In genomic region chr6:150410906-150411305, GRCh38 we compare ENCODE assay signal across 31 cellular contexts. TPM values are rescaled to one million over a fixed set of nuclear protein-coding genes. Genes with fewer than 3 reads are reported as not detected.
DNase-seq lines count a peak whose midpoint lies in the region; ATAC-seq, FAIRE-seq and TF ChIP-seq lines count a peak whose summit lies in the region.
"Had no signal": no experiment of that assay in that cellular context is flagged by ENCODE, and none has a peak within 500 bp of the region (broad histone marks: within the 10 kb centered on the region; RNA-seq: fewer than 3 reads in every experiment).

No MANE protein-coding gene starts in this region.

- ATAC-seq in left lung, result peak; percentile 62
- ATAC-seq in naive thymus-derived CD8-positive, alpha-beta T cell, result no peak
- no peak for ATAC-seq in activated CD8-positive, alpha-beta T cell treated with anti-CD3 and anti-CD28 coated beads for 36 hours
- ATAC-seq: activated T-helper 17 cell treated with anti-CD3 and anti-CD28 coated beads, Interleukin-2, amount 50 U/mL, for 72 hours; left ventricle myocardium superior; stimulated activated naive CD8-positive, alpha-beta T cell treated with anti-CD3 and anti-CD28 coated beads, Interleukin-15, Interleukin-2, amounts not matched to agents 100 U/mL and 50 U/mL, for 24 hours had no signal

- H3K27me3 Mint-ChIP-seq in astrocyte (ENCODE audit: low read depth, unreplicated experiment), result peaks cover 11% of the 10 kb centered on the region
- H3K27me3 Mint-ChIP-seq in naive thymus-derived CD8-positive, alpha-beta T cell, result peaks cover 28 to 60% (median 46%) of the 10 kb centered on the region in 5 donors
- H3K27me3 Mint-ChIP-seq in activated CD8-positive, alpha-beta T cell treated with anti-CD3 and anti-CD28 coated beads for 36 hours, result peaks cover 42% of the 10 kb centered on the region
- H3K27me3 Mint-ChIP-seq in T-helper 2 cell treated with Interferon-gamma antibody and Interleukin-4, amounts not matched to agents 5 μg/mL and 100 μg/mL, for 36 hours (ENCODE audit: low read depth), result peaks cover 69% of the 10 kb centered on the region

- CTCF ChIA-PET in activated CD8-positive, alpha-beta T cell treated with anti-CD3 and anti-CD28 coated beads for 36 hours (lab: Charles Lee), result interaction anchor here (1.0 to 4.6 kb wide), 4 partner anchors 9 to 404 kb away, joined by 3 to 27 read pairs (median 4); no protein-coding TSS in a partner anchor

- H3K4me2 ChIP-seq in astrocyte (ENCODE audit: low read length), result peak overlapping the region; percentile 35

- TF ChIP-seq CTCF in astrocyte (IDR thresholded peaks at IDR 0.05; ENCODE audit: insufficient read depth, low read depth, low read length) (no peak), left lung (IDR thresholded peaks at IDR 0.05) (no peak)
- no peak for TF ChIP-seq CTCF in activated CD8-positive, alpha-beta T cell treated with anti-CD3 and anti-CD28 coated beads for 36 hours (IDR thresholded peaks at IDR 0.05)

- H3K79me2 ChIP-seq in astrocyte (ENCODE audit: insufficient read depth, low read length), result no peaks in the 10 kb centered on the region
- H3K79me2 ChIP-seq: parathyroid adenoma had no signal

- H3K4me1 ChIP-seq in astrocyte (ENCODE audit: insufficient read depth, low read length) (peaks cover 26% of the 10 kb centered on the region), left lung (peaks cover 15 to 17% of the 10 kb centered on the region in 2 donors)

- H3K36me3 ChIP-seq in astrocyte (ENCODE audit: insufficient read depth, low read length) (no peaks in the 10 kb centered on the region), left lung (no peaks in the 10 kb centered on the region)
- H3K36me3 ChIP-seq: BLaER1 treated with 17β-estradiol and CSF1 and Interleukin-3, amounts not matched to agents 10 nM and 100 nM; right atrium auricular region; thoracic aorta had no signal

- H3K36me3 Mint-ChIP-seq in astrocyte (ENCODE audit: low read depth, unreplicated experiment), result no peaks in the 10 kb centered on the region
- H3K36me3 Mint-ChIP-seq in naive thymus-derived CD8-positive, alpha-beta T cell, result no peaks in the 10 kb centered on the region
- H3K36me3 Mint-ChIP-seq in activated CD8-positive, alpha-beta T cell treated with anti-CD3 and anti-CD28 coated beads for 36 hours (ENCODE audit: low read depth), result peaks cover 2% of the 10 kb centered on the region
- H3K36me3 Mint-ChIP-seq in T-helper 2 cell treated with Interferon-gamma antibody and Interleukin-4, amounts not matched to agents 5 μg/mL and 100 μg/mL, for 36 hours (ENCODE audit: low read depth), result no peaks in the 10 kb centered on the region
- H3K36me3 Mint-ChIP-seq: activated naive CD8-positive, alpha-beta T cell treated with anti-CD3 and anti-CD28 coated beads for 36 hours had no signal

- H4K20me1 ChIP-seq in astrocyte (ENCODE audit: insufficient read depth, low read length), result no peaks in the 10 kb centered on the region
- H4K20me1 ChIP-seq: BLaER1 treated with 17β-estradiol and CSF1 and Interleukin-3, amounts not matched to agents 10 nM and 100 nM had no signal

- H3K4me3 Mint-ChIP-seq in astrocyte (ENCODE audit: unreplicated experiment), result no peak overlapping the region
- H3K4me3 Mint-ChIP-seq in naive thymus-derived CD8-positive, alpha-beta T cell, result no peak overlapping the region
- no peak overlapping the region for H3K4me3 Mint-ChIP-seq in activated CD8-positive, alpha-beta T cell treated with anti-CD3 and anti-CD28 coated beads for 36 hours
- H3K4me3 Mint-ChIP-seq in T-helper 2 cell treated with Interferon-gamma antibody and Interleukin-4, amounts not matched to agents 5 μg/mL and 100 μg/mL, for 36 hours, result no peak overlapping the region
- H3K4me3 Mint-ChIP-seq: activated naive CD8-positive, alpha-beta T cell treated with anti-CD3 and anti-CD28 coated beads for 36 hours; activated T-helper 17 cell treated with anti-CD3 and anti-CD28 coated beads, Interleukin-2, amount 50 U/mL, for 72 hours; HFFc6; nephron progenitor cell had no signal

- H2AFZ ChIP-seq in astrocyte (ENCODE audit: low read depth, low read length), result no peak overlapping the region
- H2AFZ ChIP-seq: parathyroid adenoma had no signal

- H3K9ac ChIP-seq in astrocyte (ENCODE audit: low read length), result no peak overlapping the region
- H3K9ac ChIP-seq: BLaER1 treated with 17β-estradiol and CSF1 and Interleukin-3, amounts not matched to agents 10 nM and 100 nM; parathyroid adenoma had no signal

- peaks cover 32% of the 10 kb centered on the region for H3K4me1 Mint-ChIP-seq in astrocyte (ENCODE audit: low read depth, unreplicated experiment)
- peaks cover 0 to 4% (median 0%) of the 10 kb centered on the region in 4 donors for H3K4me1 Mint-ChIP-seq in naive thymus-derived CD8-positive, alpha-beta T cell
- H3K4me1 Mint-ChIP-seq in activated CD8-positive, alpha-beta T cell treated with anti-CD3 and anti-CD28 coated beads for 36 hours (ENCODE audit: low read depth), result peaks cover 3% of the 10 kb centered on the region
- peaks cover 3% of the 10 kb centered on the region for H3K4me1 Mint-ChIP-seq in T-helper 2 cell treated with Interferon-gamma antibody and Interleukin-4, amounts not matched to agents 5 μg/mL and 100 μg/mL, for 36 hours (ENCODE audit: low read depth)
- H3K4me1 Mint-ChIP-seq: activated naive CD8-positive, alpha-beta T cell treated with anti-CD3 and anti-CD28 coated beads for 36 hours had no signal

- no peaks in the 10 kb centered on the region for H3K27me3 ChIP-seq in astrocyte (ENCODE audit: insufficient read depth, low read length)
- no peaks in the 10 kb centered on the region for H3K27me3 ChIP-seq in left lung
- H3K27me3 ChIP-seq: BLaER1 treated with 17β-estradiol and CSF1 and Interleukin-3, amounts not matched to agents 10 nM and 100 nM; right atrium auricular region had no signal

- peak overlapping the region; percentile 75 for H3K27ac Mint-ChIP-seq in astrocyte (ENCODE audit: unreplicated experiment)
- H3K27ac Mint-ChIP-seq in naive thymus-derived CD8-positive, alpha-beta T cell, result no peak overlapping the region
- no peak overlapping the region for H3K27ac Mint-ChIP-seq in activated CD8-positive, alpha-beta T cell treated with anti-CD3 and anti-CD28 coated beads for 36 hours
- H3K27ac Mint-ChIP-seq in T-helper 2 cell treated with Interferon-gamma antibody and Interleukin-4, amounts not matched to agents 5 μg/mL and 100 μg/mL, for 36 hours, result no peak overlapping the region
- H3K27ac Mint-ChIP-seq: activated naive CD8-positive, alpha-beta T cell treated with anti-CD3 and anti-CD28 coated beads for 36 hours; activated T-helper 17 cell treated with anti-CD3 and anti-CD28 coated beads, Interleukin-2, amount 50 U/mL, for 72 hours; HFFc6; nephron progenitor cell had no signal

- H3K9me3 ChIP-seq in astrocyte (ENCODE audit: insufficient read depth, low read depth, low read length) (no peaks in the 10 kb centered on the region), left lung (no peaks in the 10 kb centered on the region)
- H3K9me3 ChIP-seq: right atrium auricular region, thoracic aorta had no signal

- H3K4me3 ChIP-seq in astrocyte (ENCODE audit: insufficient read depth, low read depth, low read length) (no peak overlapping the region), left lung (no peak overlapping the region)
- H3K4me3 ChIP-seq: BLaER1 treated with 17β-estradiol and CSF1 and Interleukin-3, amounts not matched to agents 10 nM and 100 nM; right atrium auricular region; thoracic aorta had no signal

- no peak for FAIRE-seq in astrocyte (lab: Jason Lieb, UNC)
- FAIRE-seq: G401.6 had no signal

- peaks cover 2% of the 10 kb centered on the region for H3K9me3 Mint-ChIP-seq in astrocyte (ENCODE audit: unreplicated experiment)
- H3K9me3 Mint-ChIP-seq in naive thymus-derived CD8-positive, alpha-beta T cell, result peaks cover 0 to 6% (median 2%) of the 10 kb centered on the region in 9 donors
- peaks cover 3% of the 10 kb centered on the region for H3K9me3 Mint-ChIP-seq in activated CD8-positive, alpha-beta T cell treated with anti-CD3 and anti-CD28 coated beads for 36 hours
- H3K9me3 Mint-ChIP-seq in T-helper 2 cell treated with Interferon-gamma antibody and Interleukin-4, amounts not matched to agents 5 μg/mL and 100 μg/mL, for 36 hours, result peaks cover 10% of the 10 kb centered on the region
- H3K9me3 Mint-ChIP-seq: activated naive CD8-positive, alpha-beta T cell treated with anti-CD3 and anti-CD28 coated beads for 36 hours; activated T-helper 17 cell treated with anti-CD3 and anti-CD28 coated beads, Interleukin-2, amount 50 U/mL, for 72 hours; HFFc6 had no signal

- DNase-seq in DMS79 treated with DMSO at 0.1 percent for 48 hours (lab: John Stamatoyannopoulos, UW) (peak; percentile 67), HS-5 (ENCODE audit: low read depth) (peak; percentile 16), astrocyte (ENCODE audit: low read depth) (peak; percentile 26), left lung (no peak), NCI-H2227 treated with DMSO at 0.1 percent for 48 hours (lab: John Stamatoyannopoulos, UW) (no peak)
- DNase-seq in naive thymus-derived CD8-positive, alpha-beta T cell, result no peak
- no peak for DNase-seq in activated CD8-positive, alpha-beta T cell treated with anti-CD3 and anti-CD28 coated beads for 36 hours
- DNase-seq in T-helper 2 cell treated with Interferon-gamma antibody and Interleukin-4, amounts not matched to agents 5 μg/mL and 100 μg/mL, for 36 hours (ENCODE audit: low spot score), result no peak
- DNase-seq: activated CD4-positive, alpha-beta T cell treated with anti-CD3 and anti-CD28 coated beads, Interleukin-2, amount 50 U/mL, for 48 hours; activated CD8-positive, alpha-beta memory T cell treated with anti-CD3 and anti-CD28 coated beads, Interleukin-2, amount 50 U/mL, for 48 hours; activated naive CD8-positive, alpha-beta T cell treated with anti-CD3 and anti-CD28 coated beads for 36 hours; effector CD4-positive, alpha-beta T cell; erythroblast; foreskin melanocyte; HFFc6; KBM-7; left ventricle myocardium superior; MM.1S; NCI-H1436; nephron progenitor cell; OCI-M1; SHP77; stimulated activated naive CD8-positive, alpha-beta T cell treated with anti-CD3 and anti-CD28 coated beads, Interleukin-15, Interleukin-2, amounts not matched to agents 100 U/mL and 50 U/mL, for 24 hours; T1000 had no signal

- intact Hi-C loops in left lung (cut with DNase I), result no loop called here
- intact Hi-C loops in activated CD8-positive, alpha-beta T cell treated with anti-CD3 and anti-CD28 coated beads for 36 hours (cut with micrococcal nuclease), result loop anchor here (10.0 kb wide), 1 partner anchor 334 kb away; no protein-coding TSS in a partner anchor

- H3K27ac ChIP-seq in astrocyte (ENCODE audit: low read depth, low read length) (no peak overlapping the region), left lung (peak overlapping the region in 1 of 2 donors; percentile 35)
- H3K27ac ChIP-seq: BLaER1 treated with 17β-estradiol and CSF1 and Interleukin-3, amounts not matched to agents 10 nM and 100 nM; right atrium auricular region; thoracic aorta had no signal

- POLR2A ChIA-PET in naive thymus-derived CD8-positive, alpha-beta T cell (lab: Charles Lee), result no interaction called here
- POLR2A ChIA-PET in activated CD8-positive, alpha-beta T cell treated with anti-CD3 and anti-CD28 coated beads for 36 hours (lab: Charles Lee), result no interaction called here

RNA-seq across cellular contexts. Expression of gene IYD, which starts 42.1 kb away (rescaled TPM):
- total RNA-seq in astrocyte, result not detected in 2 replicates
- total RNA-seq in left lung, result 1 to 10 TPM; 1.3 to 7.7 TPM
- total RNA-seq in naive thymus-derived CD8-positive, alpha-beta T cell, result not detected
- polyA plus RNA-seq in naive thymus-derived CD8-positive, alpha-beta T cell, result not detected
- total RNA-seq in activated CD8-positive, alpha-beta T cell treated with anti-CD3 and anti-CD28 coated beads for 36 hours, result not detected
- total RNA-seq: activated naive CD8-positive, alpha-beta T cell treated with anti-CD3 and anti-CD28 coated beads for 36 hours; activated T-helper 17 cell treated with anti-CD3 and anti-CD28 coated beads, Interleukin-2, amount 50 U/mL, for 72 hours; cerebellum; HFFc6; left ventricle myocardium superior; right atrium auricular region had no signal

Comparison
In these comparisons a context has a peak if more than half of its experiments do, and no peak if none do; other contexts are left out.
1. DNase-seq: peak in DMS79 treated with DMSO at 0.1 percent for 48 hours (single experiment), HS-5 (single experiment) and astrocyte (single experiment); none in left lung (0 of 2), naive thymus-derived CD8-positive, alpha-beta T cell (0 of 10), activated CD8-positive, alpha-beta T cell treated with anti-CD3 and anti-CD28 coated beads for 36 hours (single experiment), T-helper 2 cell treated with Interferon-gamma antibody and Interleukin-4, amounts not matched to agents 5 μg/mL and 100 μg/mL, for 36 hours (single experiment) and NCI-H2227 treated with DMSO at 0.1 percent for 48 hours (single experiment).